1 cellular context compared by ENCODE assay signal in genomic region chr15:41887893-41888292, GRCh38.
TF ChIP-seq lines count a peak whose summit lies in the region.

No MANE protein-coding gene starts in this region.

TF ChIP-seq in SK-N-SH treated with all-trans-retinoic acid at 6 μM for 48 hours, 23 proteins besides CTCF, POLR2A, EP300 and RAD21 (continued from another document):
- TF ChIP-seq CSRNP3 (CRISPR knock-in tag; IDR thresholded peaks at IDR 0.05) (no peak), CSDC2 (CRISPR knock-in tag; IDR thresholded peaks at IDR 0.05) (no peak), CREB5 (CRISPR knock-in tag; IDR thresholded peaks at IDR 0.05; ENCODE audit: low read depth) (no peak), RARB (CRISPR knock-in tag; IDR thresholded peaks at IDR 0.05) (no peak), TCF4 (CRISPR knock-in tag; IDR thresholded peaks at IDR 0.05; ENCODE audit: borderline replicate concordance) (no peak), GLIS3 (CRISPR knock-in tag; IDR thresholded peaks at IDR 0.05) (no peak), BACH2 (CRISPR knock-in tag; IDR thresholded peaks at IDR 0.05; ENCODE audit: borderline replicate concordance) (no peak), OSR1 (CRISPR knock-in tag; IDR thresholded peaks at IDR 0.05) (no peak), TSHZ2 (CRISPR knock-in tag; IDR thresholded peaks at IDR 0.05) (no peak), ARNTL (CRISPR knock-in tag; IDR thresholded peaks at IDR 0.05; ENCODE audit: borderline replicate concordance, low read depth) (no peak), PPARA (CRISPR knock-in tag; IDR thresholded peaks at IDR 0.05; ENCODE audit: borderline replicate concordance) (no peak), ZFP3 (CRISPR knock-in tag; IDR thresholded peaks at IDR 0.05) (no peak), TOX (CRISPR knock-in tag; IDR thresholded peaks at IDR 0.05; ENCODE audit: borderline replicate concordance) (no peak), PATZ1 (CRISPR knock-in tag; IDR thresholded peaks at IDR 0.05; ENCODE audit: borderline replicate concordance) (no peak), ESRRG (CRISPR knock-in tag; IDR thresholded peaks at IDR 0.05) (no peak)
